Comparison of ENCODE assay signal across 29 cellular contexts in genomic region chr3:150771600-150771999, GRCh38. TPM values are rescaled to one million over a fixed set of nuclear protein-coding genes. Genes with fewer than 3 reads are reported as not detected.
DNase-seq lines count a peak whose midpoint lies in the region; ATAC-seq and TF ChIP-seq lines count a peak whose summit lies in the region.
"Had no signal": no experiment of that assay in that cellular context is flagged by ENCODE, and none has a peak within 500 bp of the region (broad histone marks: within the 10 kb centered on the region; RNA-seq: fewer than 3 reads in every experiment).

No MANE protein-coding gene starts in this region.

- no peaks in the 10 kb centered on the region for H3K9me3 Mint-ChIP-seq in activated CD4-positive, alpha-beta T cell treated with anti-CD3 and anti-CD28 coated beads for 36 hours (ENCODE audit: low read depth)
- H3K9me3 Mint-ChIP-seq: activated CD4-positive, alpha-beta T cell treated with anti-CD3 and anti-CD28 coated beads, Interleukin-2, amount 10 ng/mL, durations not matched to agents 7 days and 5 days; activated naive CD4-positive, alpha-beta T cell treated with anti-CD3 and anti-CD28 coated beads, Interleukin-2, amount 10 ng/mL, durations not matched to agents 7 days and 5 days; activated T-helper 1 cell treated with anti-CD3 and anti-CD28 coated beads, Interleukin-12 subunit alpha, Interleukin-12 subunit beta, Interleukin-2, Interleukin-4 antibody, amounts not matched to agents 30 ng/mL and 10 ng/mL and 1 ng/mL, durations not matched to agents 14 hours and 24 hours and 36 hours; mesothelial cell of epicardium had no signal

- H3K9me3 ChIP-seq in adrenal gland (replicated peaks in 1 of 3) (no peaks in the 10 kb centered on the region), neuronal stem cell (replicated peaks in 1 of 2; ENCODE audit: control insufficient read depth in 2 of 2, insufficient read depth in 1 of 2, low read depth in 1 of 2, low read length in 2 of 2) (peaks cover 0 to 2% of the 10 kb centered on the region in 2 donors)
- H3K9me3 ChIP-seq: breast epithelium, tibial nerve had no signal

- no peaks in the 10 kb centered on the region for H3K36me3 Mint-ChIP-seq in activated CD4-positive, alpha-beta T cell treated with anti-CD3 and anti-CD28 coated beads for 36 hours (ENCODE audit: low read depth)
- H3K36me3 Mint-ChIP-seq: activated naive CD4-positive, alpha-beta T cell treated with anti-CD3 and anti-CD28 coated beads, Interleukin-2, amount 10 ng/mL, durations not matched to agents 7 days and 5 days; mesothelial cell of epicardium; naive B cell had no signal

- no peaks in the 10 kb centered on the region for H3K27me3 Mint-ChIP-seq in activated CD4-positive, alpha-beta T cell treated with anti-CD3 and anti-CD28 coated beads for 36 hours
- H3K27me3 Mint-ChIP-seq: activated CD4-positive, alpha-beta T cell treated with anti-CD3 and anti-CD28 coated beads, Interleukin-2, amount 10 ng/mL, durations not matched to agents 7 days and 5 days; naive B cell had no signal

- TF ChIP-seq POLR2A in adrenal gland (IDR thresholded peaks at IDR 0.05) = peak in 1 of 2 donors; percentile 11

- POLR2A ChIA-PET in activated CD4-positive, alpha-beta T cell treated with anti-CD3 and anti-CD28 coated beads for 36 hours (lab: Charles Lee) = interaction anchor here (0.6 kb wide), 1 partner anchor 49 kb away, joined by 4 read pairs; no protein-coding TSS in a partner anchor

- H2BK5ac ChIP-seq in neuronal stem cell (ENCODE audit: low read length) = peak overlapping the region; percentile 75

- TF ChIP-seq RAD21 in Ishikawa (IDR thresholded peaks at IDR 0.05; ENCODE audit: low read depth) = no peak

- H4K8ac ChIP-seq in neuronal stem cell (ENCODE audit: low read depth, low read length) = peak overlapping the region; percentile 48

- H3K4me1 Mint-ChIP-seq in activated CD4-positive, alpha-beta T cell treated with anti-CD3 and anti-CD28 coated beads for 36 hours = peaks cover 13% of the 10 kb centered on the region
- H3K4me1 Mint-ChIP-seq: activated CD4-positive, alpha-beta T cell treated with anti-CD3 and anti-CD28 coated beads, Interleukin-2, amount 10 ng/mL, durations not matched to agents 7 days and 5 days; activated naive CD4-positive, alpha-beta T cell treated with anti-CD3 and anti-CD28 coated beads, Interleukin-2, amount 10 ng/mL, durations not matched to agents 7 days and 5 days had no signal

- H3K27ac ChIP-seq in adrenal gland (peak overlapping the region in 4 of 5 donors; percentile 15 to 64 (median 26)), neuronal stem cell (replicated peaks; ENCODE audit: low read length) (no peak overlapping the region)
- H3K27ac ChIP-seq: breast epithelium, GM23248, WERI-Rb-1 had no signal

- no peak overlapping the region for H3K27ac Mint-ChIP-seq in activated CD4-positive, alpha-beta T cell treated with anti-CD3 and anti-CD28 coated beads for 36 hours
- H3K27ac Mint-ChIP-seq: activated naive CD4-positive, alpha-beta T cell treated with anti-CD3 and anti-CD28 coated beads, Interleukin-2, amount 10 ng/mL, durations not matched to agents 7 days and 5 days; mesothelial cell of epicardium had no signal

- no peak for TF ChIP-seq EP300 in Ishikawa (IDR thresholded peaks at IDR 0.05; ENCODE audit: borderline replicate concordance)

- H2BK12ac ChIP-seq in neuronal stem cell (ENCODE audit: low read length) = no peak overlapping the region

- H3K23ac ChIP-seq in neuronal stem cell (ENCODE audit: low read depth, low read length, poor library complexity) = no peak overlapping the region

- peak overlapping the region; percentile 79 for H4K91ac ChIP-seq in neuronal stem cell (ENCODE audit: low read depth, low read length, poor library complexity)

- no peak overlapping the region for H3K14ac ChIP-seq in neuronal stem cell (ENCODE audit: low read length)

- H3K4me1 ChIP-seq in adrenal gland (replicated peaks in 1 of 2) (peaks cover 14 to 19% of the 10 kb centered on the region in 2 donors), neuronal stem cell (ENCODE audit: control insufficient read depth in 2 of 2, insufficient read depth in 1 of 2, low read depth in 1 of 2, low read length in 2 of 2) (peaks cover 0 to 3% of the 10 kb centered on the region in 2 donors)
- H3K4me1 ChIP-seq: breast epithelium had no signal

- no peak overlapping the region for H3K18ac ChIP-seq in neuronal stem cell (ENCODE audit: low read length)

- H2BK120ac ChIP-seq in neuronal stem cell (ENCODE audit: low read depth, low read length) = no peak overlapping the region

- TF ChIP-seq CTCF in adrenal gland (IDR thresholded peaks at IDR 0.05) (no peak), omental fat pad (IDR thresholded peaks at IDR 0.05) (no peak)

- no peak overlapping the region for H2AK5ac ChIP-seq in neuronal stem cell (ENCODE audit: low read depth, low read length)

- CTCF ChIA-PET in activated CD4-positive, alpha-beta T cell treated with anti-CD3 and anti-CD28 coated beads for 36 hours (lab: Charles Lee) = interaction anchor here (0.8 to 0.9 kb wide), 2 partner anchors 15 to 19 kb away, joined by 3 to 4 read pairs; no protein-coding TSS in a partner anchor

- H3K4me3 Mint-ChIP-seq in activated CD4-positive, alpha-beta T cell treated with anti-CD3 and anti-CD28 coated beads for 36 hours = no peak overlapping the region
- H3K4me3 Mint-ChIP-seq: activated CD4-positive, alpha-beta T cell treated with anti-CD3 and anti-CD28 coated beads, Interleukin-2, amount 10 ng/mL, durations not matched to agents 7 days and 5 days; activated naive CD4-positive, alpha-beta T cell treated with anti-CD3 and anti-CD28 coated beads, Interleukin-2, amount 10 ng/mL, durations not matched to agents 7 days and 5 days; activated T-helper 1 cell treated with anti-CD3 and anti-CD28 coated beads, Interleukin-12 subunit alpha, Interleukin-12 subunit beta, Interleukin-2, Interleukin-4 antibody, amounts not matched to agents 30 ng/mL and 10 ng/mL and 1 ng/mL, durations not matched to agents 14 hours and 24 hours and 36 hours; mesothelial cell of epicardium; naive B cell had no signal

- no peak overlapping the region for H3K4me3 ChIP-seq in adrenal gland
- H3K4me3 ChIP-seq in neuronal stem cell (ENCODE audit: low read length in 2 of 2) = no peak overlapping the region
- H3K4me3 ChIP-seq: breast epithelium, GM23248, tibial nerve had no signal

- H3K36me3 ChIP-seq in adrenal gland (replicated peaks in 1 of 2) (no peaks in the 10 kb centered on the region), neuronal stem cell (replicated peaks in 1 of 2; ENCODE audit: control insufficient read depth in 2 of 2, insufficient read depth in 2 of 2, low read length in 2 of 2) (no peaks in the 10 kb centered on the region)
- H3K36me3 ChIP-seq: breast epithelium, tibial nerve, WERI-Rb-1 had no signal

- WGBS in adrenal gland, 4 donors = 48 to 63% (median 52%) methylated on average over 2 of the region's 2 CpGs
- no CpG with 5 or more reads among the region's 2 CpGs for WGBS in neuronal stem cell (ENCODE audit: extremely low coverage in 2 of 2, insufficient read length in 2 of 2, insufficient replicate concordance in 1 of 2), 2 donors

- H3K4ac ChIP-seq in neuronal stem cell (ENCODE audit: low read length) = no peak overlapping the region

- peak; percentile 26 for DNase-seq in Daoy (ENCODE audit: low read depth)
- DNase-seq in adrenal gland = peak in 5 of 7 donors; percentile 51 to 78 (median 64)
- DNase-seq in neuronal stem cell (ENCODE audit: low spot score) = no peak
- DNase-seq in SIG-M5 (lab: John Stamatoyannopoulos, UW) = no peak
- no peak for DNase-seq in activated CD4-positive, alpha-beta T cell treated with anti-CD3 and anti-CD28 coated beads for 36 hours
- no peak for DNase-seq in omental fat pad (ENCODE audit: low spot score)
- DNase-seq: activated CD4-positive, alpha-beta T cell treated with anti-CD3 and anti-CD28 coated beads, Interleukin-2, amount 10 ng/mL, durations not matched to agents 7 days and 5 days; activated naive CD4-positive, alpha-beta T cell treated with anti-CD3 and anti-CD28 coated beads, Interleukin-2, amount 10 ng/mL, durations not matched to agents 7 days and 5 days; amniotic stem cell; C1 segment of cervical spinal cord; EL; GM23248; KBM-7; MM.1S; naive B cell; NCI-H1417; NCI-H2081; NCI-H2227 treated with DMSO at 0.1 percent for 48 hours; NCI-H774; nucleus accumbens; small intestine; stimulated activated CD4-positive, alpha-beta T cell treated with anti-CD3 and anti-CD28 coated beads, Interleukin-1b, Interleukin-23, amount 100 ng/mL, for 48 hours; T-helper 9 cell; WERI-Rb-1 had no signal

- intact Hi-C loops in adrenal gland (cut with DNase I) = no loop called here
- intact Hi-C loops in activated CD4-positive, alpha-beta T cell treated with anti-CD3 and anti-CD28 coated beads for 36 hours (cut with DNase I, micrococcal nuclease) = no loop called here

- H3K27me3 ChIP-seq in adrenal gland (no peaks in the 10 kb centered on the region), neuronal stem cell (ENCODE audit: control insufficient read depth in 3 of 3, insufficient read depth in 3 of 3, low read depth in 1 of 3, low read length in 3 of 3) (no peaks in the 10 kb centered on the region)
- H3K27me3 ChIP-seq: breast epithelium, tibial nerve had no signal

- no peak overlapping the region for H2BK15ac ChIP-seq in neuronal stem cell (ENCODE audit: low read length)

- H2AFZ ChIP-seq in neuronal stem cell (ENCODE audit: low read length) = peak overlapping the region; percentile 77
- H2AFZ ChIP-seq: GM23248 had no signal

- no peak overlapping the region for H3K4me2 ChIP-seq in neuronal stem cell (ENCODE audit: insufficient read depth, low read length, poor library complexity, severe bottlenecking)

- no peak for ATAC-seq in activated CD4-positive, alpha-beta T cell treated with anti-CD3 and anti-CD28 coated beads for 36 hours
- no peak for ATAC-seq in omental fat pad (ENCODE audit: low FRiP score)

- H3K9ac ChIP-seq in neuronal stem cell (ENCODE audit: low read depth, low read length, poor library complexity) = no peak overlapping the region
- H3K9ac ChIP-seq: GM23248 had no signal

- H3K79me1 ChIP-seq in neuronal stem cell (ENCODE audit: low read depth, low read length) = no peaks in the 10 kb centered on the region

TF ChIP-seq in Ishikawa, 13 proteins besides CTCF, POLR2A, EP300 and RAD21 (continues in another document):
- TF ChIP-seq USF1 (IDR thresholded peaks at IDR 0.05) (peak; percentile 75), TCF12 (IDR thresholded peaks at IDR 0.05; ENCODE audit: low read depth) (no peak)

RNA-seq across cellular contexts. Expression of gene SIAH2, which starts 8.6 kb away (rescaled TPM):
- 30.5 and 38.3 TPM in 2 replicates for total RNA-seq in Daoy (2014; rRNA removed; shearing (Covaris generic))
- total RNA-seq in adrenal gland (100 to 1,000 TPM in 6 of 8 donors, 10 to 100 TPM in 2; 59.8 to 216 (median 121) TPM), omental fat pad (10 to 100 TPM; 30.6 to 45.3 (median 32.1) TPM)
- polyA plus RNA-seq in adrenal gland = 10 to 100 TPM; 22.1 to 75.6 (median 24.3) TPM
- polyA plus RNA-seq in neuronal stem cell (2013, experiment 1 of 2) = 16.1 TPM
- polyA plus RNA-seq in neuronal stem cell (2013, experiment 2 of 2) = 16.2 TPM
- total RNA-seq in activated CD4-positive, alpha-beta T cell treated with anti-CD3 and anti-CD28 coated beads for 36 hours = 100 to 1,000 TPM in 1 of 2 experiments, 10 to 100 TPM in 1; 85.7 to 154 TPM

Comparison
In these comparisons a context has a peak if more than half of its experiments do, and no peak if none do; other contexts are left out.
1. DNase-seq: peak in Daoy (single experiment) and adrenal gland (5 of 7); none in neuronal stem cell (single experiment), SIG-M5 (single experiment), activated CD4-positive, alpha-beta T cell treated with anti-CD3 and anti-CD28 coated beads for 36 hours (single experiment) and omental fat pad (single experiment).